Comparison of ENCODE assay signal across 7 cellular contexts in the genomic region with DNA sequence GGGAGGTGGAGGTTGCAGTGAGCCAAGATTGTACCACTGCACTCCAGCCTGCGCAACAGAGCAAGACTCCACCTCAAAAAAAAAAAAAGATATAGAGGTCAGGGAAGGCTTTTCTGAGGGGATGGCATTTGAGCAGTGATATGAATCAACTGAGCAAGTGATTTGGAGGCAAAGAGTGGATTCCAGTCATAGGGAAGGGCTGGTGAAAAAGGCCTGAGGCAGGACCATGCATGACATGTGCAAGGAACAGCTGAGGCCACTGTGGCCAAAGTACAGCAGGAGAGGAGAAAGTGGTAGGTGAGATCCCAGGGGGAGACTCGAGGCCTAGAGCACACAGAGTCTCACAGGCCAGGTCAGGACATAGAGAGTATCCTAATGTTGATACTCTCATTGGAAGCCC. TPM values are rescaled to one million over a fixed set of nuclear protein-coding genes. Genes with fewer than 3 reads are reported as not detected.
"Had no signal": no experiment of that assay in that cellular context is flagged by ENCODE, and none has a peak within 500 bp of the region (broad histone marks: within the 10 kb centered on the region; RNA-seq: fewer than 3 reads in every experiment).

No MANE protein-coding gene starts in this region.

- H3K4me2 ChIP-seq: KMS-11 had no signal

- H3K4me3 ChIP-seq: K562 had no signal

- DNase-seq: IMR-90, KBM-7, KG1 had no signal

- H3K27ac ChIP-seq: HL-60, KMS-11 had no signal

- H3K9ac ChIP-seq: KMS-11 had no signal

RNA-seq across cellular contexts. Expression of a gene that starts 20.1 kb away (rescaled TPM):
- polyA plus RNA-seq: IgD-negative memory B cell, IMR-90, K562 had no signal
